In genomic region chrX:139905041-139905440, GRCh38 we compare ENCODE assay signal across 27 cellular contexts.
"Had no signal": no experiment of that assay in that cellular context is flagged by ENCODE, and none has a peak within 500 bp of the region (broad histone marks: within the 10 kb centered on the region; RNA-seq: fewer than 3 reads in every experiment).

No MANE protein-coding gene starts in this region.

- H3K36me3 ChIP-seq: breast epithelium, esophagus muscularis mucosa, left ventricle myocardium inferior, pancreas, prostate gland, uterus, WERI-Rb-1 had no signal

- ATAC-seq: effector memory CD8-positive, alpha-beta T cell; pancreas; sciatic nerve; stimulated activated effector memory CD8-positive, alpha-beta T cell treated with anti-CD3 and anti-CD28 coated beads, Interleukin-12 subunit alpha, Interleukin-12 subunit beta, amount 100 ng/mL, for 72 hours; stimulated activated naive CD8-positive, alpha-beta T cell treated with anti-CD3 and anti-CD28 coated beads, Interleukin-15, amount 100 ng/mL, for 72 hours had no signal

- H3K4me3 ChIP-seq: breast epithelium, esophagus muscularis mucosa, left ventricle myocardium inferior, lung, pancreas, prostate gland, skin epidermis, uterus had no signal

- H3K9me3 ChIP-seq: breast epithelium, esophagus muscularis mucosa, left ventricle myocardium inferior, pancreas, prostate gland, uterus had no signal

- DNase-seq: activated CD4-positive, alpha-beta memory T cell treated with anti-CD3 and anti-CD28 coated beads for 36 hours; activated CD4-positive, alpha-beta T cell treated with anti-CD3 and anti-CD28 coated beads, Interleukin-2, amount 10 ng/mL, durations not matched to agents 24 days and 14 days; activated CD4-positive, CD25-positive, alpha-beta regulatory T cell treated with anti-CD3 and anti-CD28 coated beads, Interleukin-2, amount 50 U/mL, for 72 hours; activated CD8-positive, alpha-beta memory T cell treated with anti-CD3 and anti-CD28 coated beads, Interleukin-2, amount 50 U/mL, for 4 hours; activated effector memory CD4-positive, alpha-beta T cell treated with anti-CD3 and anti-CD28 coated beads, Interleukin-2, amount 50 U/mL, for 16 hours; activated naive CD4-positive, alpha-beta T cell treated with anti-CD3 and anti-CD28 coated beads, Interleukin-2, amount 10 ng/mL, durations not matched to agents 7 days and 5 days; activated T-cell treated with anti-CD3 and anti-CD28 coated beads, Interleukin-2, amount 50 U/mL, for 1 hour; amniotic stem cell; central memory CD4-positive, alpha-beta T cell; effector memory CD8-positive, alpha-beta T cell; glutamatergic neuron; left ventricle myocardium inferior; pancreas; retina; stimulated activated CD4-positive, alpha-beta T cell treated with anti-CD3 and anti-CD28 coated beads, Interleukin-4, amount 100 ng/mL, for 24 hours; stimulated activated naive CD8-positive, alpha-beta T cell treated with anti-CD3 and anti-CD28 coated beads, Interleukin-15, amount 100 ng/mL, for 72 hours; substantia nigra; T1000; uterus; WERI-Rb-1 had no signal

- H3K4me1 ChIP-seq: breast epithelium, left ventricle myocardium inferior, pancreas, prostate gland, uterus had no signal

- H3K27ac ChIP-seq: breast epithelium, esophagus muscularis mucosa, left ventricle myocardium inferior, pancreas, prostate gland, skin epidermis, uterus, WERI-Rb-1 had no signal

- H3K27me3 ChIP-seq: esophagus muscularis mucosa, pancreas, uterus had no signal
